Comparison of ENCODE assay signal across 1 cellular context in genomic region chr6:43053545-43054205, GRCh38.
TF ChIP-seq lines count a peak whose summit lies in the region.

Gene CUL7 (minus strand): TSS chr6:43053851. CDS start chr6:43052788, 1,063 bp downstream.

TF ChIP-seq in HEK293, 187 proteins besides CTCF, POLR2A, EP300 and RAD21 (continued from another document):
- TF ChIP-seq ZNF704 (tag by site-specific recombination; IDR thresholded peaks at IDR 0.05) (no peak), RBAK (tag by site-specific recombination; IDR thresholded peaks at IDR 0.05) (no peak), ZNF138 (tag by site-specific recombination; IDR thresholded peaks at IDR 0.05; ENCODE audit: borderline replicate concordance) (0 out of 2 replicates have a peak, but pooled peaks have one; percentile 9)
